Comparison of ENCODE assay signal across 1 cellular context in genomic region chr5:81656788-81657187, GRCh38.
TF ChIP-seq lines count a peak whose summit lies in the region.

No MANE protein-coding gene starts in this region.

TF ChIP-seq in A549, 52 proteins besides CTCF, POLR2A, EP300 and RAD21 (continued from another document):
- TF ChIP-seq HMGXB4 (CRISPR knock-in tag; IDR thresholded peaks at IDR 0.05; ENCODE audit: borderline replicate concordance), result no peak
- TF ChIP-seq HOXA7 (CRISPR knock-in tag; IDR thresholded peaks at IDR 0.05), result no peak
- TF ChIP-seq, protein P1, sequence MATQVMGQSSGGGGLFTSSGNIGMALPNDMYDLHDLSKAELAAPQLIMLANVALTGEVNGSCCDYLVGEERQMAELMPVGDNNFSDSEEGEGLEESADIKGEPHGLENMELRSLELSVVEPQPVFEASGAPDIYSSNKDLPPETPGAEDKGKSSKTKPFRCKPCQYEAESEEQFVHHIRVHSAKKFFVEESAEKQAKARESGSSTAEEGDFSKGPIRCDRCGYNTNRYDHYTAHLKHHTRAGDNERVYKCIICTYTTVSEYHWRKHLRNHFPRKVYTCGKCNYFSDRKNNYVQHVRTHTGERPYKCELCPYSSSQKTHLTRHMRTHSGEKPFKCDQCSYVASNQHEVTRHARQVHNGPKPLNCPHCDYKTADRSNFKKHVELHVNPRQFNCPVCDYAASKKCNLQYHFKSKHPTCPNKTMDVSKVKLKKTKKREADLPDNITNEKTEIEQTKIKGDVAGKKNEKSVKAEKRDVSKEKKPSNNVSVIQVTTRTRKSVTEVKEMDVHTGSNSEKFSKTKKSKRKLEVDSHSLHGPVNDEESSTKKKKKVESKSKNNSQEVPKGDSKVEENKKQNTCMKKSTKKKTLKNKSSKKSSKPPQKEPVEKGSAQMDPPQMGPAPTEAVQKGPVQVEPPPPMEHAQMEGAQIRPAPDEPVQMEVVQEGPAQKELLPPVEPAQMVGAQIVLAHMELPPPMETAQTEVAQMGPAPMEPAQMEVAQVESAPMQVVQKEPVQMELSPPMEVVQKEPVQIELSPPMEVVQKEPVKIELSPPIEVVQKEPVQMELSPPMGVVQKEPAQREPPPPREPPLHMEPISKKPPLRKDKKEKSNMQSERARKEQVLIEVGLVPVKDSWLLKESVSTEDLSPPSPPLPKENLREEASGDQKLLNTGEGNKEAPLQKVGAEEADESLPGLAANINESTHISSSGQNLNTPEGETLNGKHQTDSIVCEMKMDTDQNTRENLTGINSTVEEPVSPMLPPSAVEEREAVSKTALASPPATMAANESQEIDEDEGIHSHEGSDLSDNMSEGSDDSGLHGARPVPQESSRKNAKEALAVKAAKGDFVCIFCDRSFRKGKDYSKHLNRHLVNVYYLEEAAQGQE (IDR thresholded peaks at IDR 0.05), result no peak
- TF ChIP-seq EHF (CRISPR knock-in tag; IDR thresholded peaks at IDR 0.05), result no peak
- TF ChIP-seq JUNB (IDR thresholded peaks at IDR 0.05), result no peak
